ENCODE assay signal across 1 cellular context in the genomic region with DNA sequence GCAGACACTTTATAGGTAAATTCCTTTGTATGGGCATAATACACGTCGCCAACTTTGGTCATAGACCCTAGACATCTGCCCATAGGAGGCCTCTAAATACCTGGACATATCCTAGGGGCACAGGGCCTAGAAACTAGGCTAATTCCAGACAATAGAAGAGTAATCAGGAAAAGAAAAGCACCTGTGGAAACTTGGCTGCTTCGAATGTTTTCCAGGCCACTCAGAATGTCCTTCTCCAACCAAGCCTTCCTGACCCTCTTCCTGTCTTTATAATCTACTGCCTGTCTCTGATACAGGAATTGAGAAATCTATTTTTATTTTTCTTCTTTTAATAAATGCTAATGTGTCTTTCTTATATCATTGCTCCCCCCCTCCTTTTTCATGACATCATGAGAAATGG.
TF ChIP-seq lines count a peak whose summit lies in the region.

No MANE protein-coding gene starts in this region.

TF ChIP-seq in A549, 52 proteins besides CTCF, POLR2A, EP300 and RAD21 (continued from another document):
- TF ChIP-seq, protein P1, sequence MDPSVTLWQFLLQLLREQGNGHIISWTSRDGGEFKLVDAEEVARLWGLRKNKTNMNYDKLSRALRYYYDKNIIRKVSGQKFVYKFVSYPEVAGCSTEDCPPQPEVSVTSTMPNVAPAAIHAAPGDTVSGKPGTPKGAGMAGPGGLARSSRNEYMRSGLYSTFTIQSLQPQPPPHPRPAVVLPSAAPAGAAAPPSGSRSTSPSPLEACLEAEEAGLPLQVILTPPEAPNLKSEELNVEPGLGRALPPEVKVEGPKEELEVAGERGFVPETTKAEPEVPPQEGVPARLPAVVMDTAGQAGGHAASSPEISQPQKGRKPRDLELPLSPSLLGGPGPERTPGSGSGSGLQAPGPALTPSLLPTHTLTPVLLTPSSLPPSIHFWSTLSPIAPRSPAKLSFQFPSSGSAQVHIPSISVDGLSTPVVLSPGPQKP (IDR thresholded peaks at IDR 0.05; ENCODE audit: low read depth, low read length) = no peak
- TF ChIP-seq NFE2L2 (conservative IDR thresholded peaks at IDR 0.05; ENCODE audit: low read length) (no peak), MAZ (IDR thresholded peaks at IDR 0.05; ENCODE audit: borderline replicate concordance, low read depth, low read length) (no peak), JUN (IDR thresholded peaks at IDR 0.05) (no peak)
